In genomic region chr20:53216478-53216855, GRCh38 we compare ENCODE assay signal across 15 cellular contexts.
DNase-seq lines count a peak whose midpoint lies in the region; ATAC-seq, FAIRE-seq and TF ChIP-seq lines count a peak whose summit lies in the region.
"Had no signal": no experiment of that assay in that cellular context is flagged by ENCODE, and none has a peak within 500 bp of the region (broad histone marks: within the 10 kb centered on the region; RNA-seq: fewer than 3 reads in every experiment).

No MANE protein-coding gene starts in this region.

- peak; percentile 4 for FAIRE-seq in HTR-8/SVneo (lab: Jason Lieb, UNC)
- FAIRE-seq: endometrium, frontal cortex had no signal

- DNase-seq in activated T-cell treated with anti-CD3 and anti-CD28 coated beads, Interleukin-2, amount 50 U/mL, for 24 hours: no peak
- no peak for DNase-seq in activated T-cell treated with anti-CD3 and anti-CD28 coated beads for 4 hours
- no peak for DNase-seq in HTR-8/SVneo (ENCODE audit: insufficient read length, low spot score)
- DNase-seq in activated naive CD8-positive, alpha-beta T cell treated with anti-CD3 and anti-CD28 coated beads for 36 hours: no peak
- no peak for DNase-seq in nephron progenitor cell
- DNase-seq in Ammon's horn (ENCODE audit: low spot score): no peak
- no peak for DNase-seq in neuronal stem cell (ENCODE audit: low spot score)
- DNase-seq: NCI-H446 treated with DMSO at 0.1 percent for 48 hours had no signal

- ATAC-seq in HG02973 (IDR thresholded peaks at IDR 0.05; ENCODE audit: unreplicated experiment): no peak

- H4K91ac ChIP-seq in neuronal stem cell (ENCODE audit: low read depth, low read length, poor library complexity): no peak overlapping the region

- H3K9ac ChIP-seq in neuronal stem cell (ENCODE audit: low read depth, low read length, poor library complexity): no peak overlapping the region

- no peaks in the 10 kb centered on the region for H3K36me3 ChIP-seq in neuronal stem cell (replicated peaks in 1 of 2; ENCODE audit: control insufficient read depth in 2 of 2, insufficient read depth in 2 of 2, low read length in 2 of 2)
- H3K36me3 ChIP-seq: lower lobe of right lung, neutrophil, SJSA1, upper lobe of right lung had no signal

- H3K4me1 Mint-ChIP-seq in activated T-cell treated with anti-CD3 and anti-CD28 coated beads, Interleukin-2, amount 50 U/mL, for 24 hours (ENCODE audit: low read depth): peaks cover 45% of the 10 kb centered on the region
- peaks cover 16% of the 10 kb centered on the region for H3K4me1 Mint-ChIP-seq in activated naive CD8-positive, alpha-beta T cell treated with anti-CD3 and anti-CD28 coated beads for 36 hours
- H3K4me1 Mint-ChIP-seq in nephron progenitor cell: peaks cover 24% of the 10 kb centered on the region

- H3K4me3 ChIP-seq in neuronal stem cell (ENCODE audit: low read length in 2 of 2): no peak overlapping the region
- H3K4me3 ChIP-seq: SJSA1, upper lobe of right lung had no signal

- no peak overlapping the region for H3K18ac ChIP-seq in neuronal stem cell (ENCODE audit: low read length)

- H2BK5ac ChIP-seq in neuronal stem cell (ENCODE audit: low read length): no peak overlapping the region

- peaks cover 0 to 2% of the 10 kb centered on the region in 2 donors for H3K4me1 ChIP-seq in neuronal stem cell (ENCODE audit: control insufficient read depth in 2 of 2, insufficient read depth in 1 of 2, low read depth in 1 of 2, low read length in 2 of 2)
- H3K4me1 ChIP-seq: SJSA1 had no signal

- no peak overlapping the region for H3K4me2 ChIP-seq in neuronal stem cell (ENCODE audit: insufficient read depth, low read length, poor library complexity, severe bottlenecking)

- H3K27ac ChIP-seq in neuronal stem cell (replicated peaks; ENCODE audit: low read length): no peak overlapping the region
- H3K27ac ChIP-seq: lower lobe of right lung, neutrophil, SJSA1, upper lobe of right lung had no signal

- H3K4ac ChIP-seq in neuronal stem cell (ENCODE audit: low read length): no peak overlapping the region

- peak overlapping the region; percentile 87 for H3K27ac Mint-ChIP-seq in activated T-cell treated with anti-CD3 and anti-CD28 coated beads, Interleukin-2, amount 50 U/mL, for 24 hours
- peak overlapping the region; percentile 67 for H3K27ac Mint-ChIP-seq in activated naive CD8-positive, alpha-beta T cell treated with anti-CD3 and anti-CD28 coated beads for 36 hours
- H3K27ac Mint-ChIP-seq in nephron progenitor cell: no peak overlapping the region

- no peak for TF ChIP-seq CTCF in nephron progenitor cell (IDR thresholded peaks at IDR 0.05)

- WGBS in neuronal stem cell (ENCODE audit: extremely low coverage in 2 of 2, insufficient read length in 2 of 2, insufficient replicate concordance in 1 of 2), 2 donors: no CpG with 5 or more reads among the region's 2 CpGs

- H2BK15ac ChIP-seq in neuronal stem cell (ENCODE audit: low read length): no peak overlapping the region

- peaks cover 4 to 9% of the 10 kb centered on the region in 2 donors for H3K9me3 ChIP-seq in neuronal stem cell (replicated peaks in 1 of 2; ENCODE audit: control insufficient read depth in 2 of 2, insufficient read depth in 1 of 2, low read depth in 1 of 2, low read length in 2 of 2)
- H3K9me3 ChIP-seq: lower lobe of right lung, neutrophil, SJSA1, upper lobe of right lung had no signal

- no peak overlapping the region for H2AFZ ChIP-seq in neuronal stem cell (ENCODE audit: low read length)

- H3K27me3 ChIP-seq in neuronal stem cell (ENCODE audit: control insufficient read depth in 3 of 3, insufficient read depth in 3 of 3, low read depth in 1 of 3, low read length in 3 of 3): no peaks in the 10 kb centered on the region
- H3K27me3 ChIP-seq: upper lobe of right lung had no signal

- H2BK12ac ChIP-seq in neuronal stem cell (ENCODE audit: low read length): no peak overlapping the region

- H3K23ac ChIP-seq in neuronal stem cell (ENCODE audit: low read depth, low read length, poor library complexity): no peak overlapping the region

- H3K14ac ChIP-seq in neuronal stem cell (ENCODE audit: low read length): no peak overlapping the region

- H3K79me1 ChIP-seq in neuronal stem cell (ENCODE audit: low read depth, low read length): no peaks in the 10 kb centered on the region

- no peaks in the 10 kb centered on the region for H3K27me3 Mint-ChIP-seq in activated T-cell treated with anti-CD3 and anti-CD28 coated beads, Interleukin-2, amount 50 U/mL, for 24 hours
- peaks cover 8% of the 10 kb centered on the region for H3K27me3 Mint-ChIP-seq in activated naive CD8-positive, alpha-beta T cell treated with anti-CD3 and anti-CD28 coated beads for 36 hours
- peaks cover 16% of the 10 kb centered on the region for H3K27me3 Mint-ChIP-seq in nephron progenitor cell (ENCODE audit: low read depth, poor library complexity)

- peaks cover 5% of the 10 kb centered on the region for H3K36me3 Mint-ChIP-seq in activated T-cell treated with anti-CD3 and anti-CD28 coated beads, Interleukin-2, amount 50 U/mL, for 24 hours (ENCODE audit: low read depth)
- H3K36me3 Mint-ChIP-seq in activated naive CD8-positive, alpha-beta T cell treated with anti-CD3 and anti-CD28 coated beads for 36 hours: peaks cover 2% of the 10 kb centered on the region
- H3K36me3 Mint-ChIP-seq in nephron progenitor cell (ENCODE audit: low read depth): peaks cover 23% of the 10 kb centered on the region

- H3K9me3 Mint-ChIP-seq in activated T-cell treated with anti-CD3 and anti-CD28 coated beads, Interleukin-2, amount 50 U/mL, for 24 hours: peaks cover 5% of the 10 kb centered on the region
- H3K9me3 Mint-ChIP-seq in activated naive CD8-positive, alpha-beta T cell treated with anti-CD3 and anti-CD28 coated beads for 36 hours: peaks cover 6% of the 10 kb centered on the region
- H3K9me3 Mint-ChIP-seq in nephron progenitor cell: peaks cover 19% of the 10 kb centered on the region

- no peak overlapping the region for H4K8ac ChIP-seq in neuronal stem cell (ENCODE audit: low read depth, low read length)

- H2BK120ac ChIP-seq in neuronal stem cell (ENCODE audit: low read depth, low read length): no peak overlapping the region

- peak overlapping the region; percentile 53 for H3K4me3 Mint-ChIP-seq in activated T-cell treated with anti-CD3 and anti-CD28 coated beads, Interleukin-2, amount 50 U/mL, for 24 hours
- no peak overlapping the region for H3K4me3 Mint-ChIP-seq in activated naive CD8-positive, alpha-beta T cell treated with anti-CD3 and anti-CD28 coated beads for 36 hours
- H3K4me3 Mint-ChIP-seq in nephron progenitor cell: peak overlapping the region; percentile 26

- H2AK5ac ChIP-seq in neuronal stem cell (ENCODE audit: low read depth, low read length): no peak overlapping the region
